In the genomic region with DNA sequence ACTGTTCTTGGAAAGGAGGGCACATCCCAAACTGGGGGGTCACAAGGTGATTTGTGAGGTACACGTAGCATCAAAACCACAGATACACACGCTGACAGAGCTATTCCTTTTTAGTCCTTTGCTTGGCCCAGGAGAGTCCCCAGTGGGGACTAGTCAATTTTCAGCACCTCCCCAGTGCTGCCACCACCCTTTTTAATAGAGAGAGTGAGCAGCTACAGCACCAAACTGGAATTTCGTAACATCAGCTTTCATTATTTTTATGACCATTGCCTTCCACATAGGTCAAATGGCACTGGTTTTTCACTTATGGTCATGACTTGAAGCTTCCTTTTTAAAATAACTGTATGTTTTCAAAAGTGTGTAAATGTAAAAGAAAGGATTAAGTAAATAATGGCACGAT, we compare ENCODE assay signal across 24 cellular contexts.
A peak's percentile ranks its signal among the peaks of the same experiment; 100 is the strongest.
DNase-seq lines count a peak whose midpoint lies in the region; ATAC-seq and TF ChIP-seq lines count a peak whose summit lies in the region.
"Had no signal": no experiment of that assay in that cellular context is flagged by ENCODE, and none has a peak within 500 bp of the region (broad histone marks: within the 10 kb centered on the region; RNA-seq: fewer than 3 reads in every experiment).

No MANE protein-coding gene starts in this region.

- H3K36me3 Mint-ChIP-seq in neural progenitor cell = no peaks in the 10 kb centered on the region

- no TSS peak for BruUV-seq in PC-9 (replicated peaks; lab: Mats Ljungman, UMichigan)

- peaks cover 65% of the 10 kb centered on the region for H3K4me1 Mint-ChIP-seq in neural progenitor cell
- H3K4me1 Mint-ChIP-seq: B cell; central memory CD8-positive, alpha-beta T cell had no signal

- H3F3A ChIP-seq in PC-9 (ENCODE audit: insufficient read depth, low read depth) (peaks cover 65% of the 10 kb centered on the region), neural progenitor cell (ENCODE audit: low read depth) (peaks cover 14% of the 10 kb centered on the region)

- H3K79me2 ChIP-seq in PC-9 (ENCODE audit: low read depth) (0 out of 2 replicates have a peak, but pooled peaks cover 9% of the 10 kb centered on the region), neural progenitor cell (ENCODE audit: low read depth) (no peaks in the 10 kb centered on the region)

- H3K27me3 ChIP-seq in PC-9 (ENCODE audit: insufficient read depth, low read depth) (no peaks in the 10 kb centered on the region), tibial artery (peaks cover 0 to 2% of the 10 kb centered on the region in 2 donors), neural progenitor cell (peaks cover 14% of the 10 kb centered on the region)

- H4K20me1 ChIP-seq in PC-9 (ENCODE audit: insufficient read depth) (no peaks in the 10 kb centered on the region), neural progenitor cell (ENCODE audit: low read depth) (no peaks in the 10 kb centered on the region)

- H3K4me2 ChIP-seq in PC-9 (peak overlapping the region; percentile 76), neural progenitor cell (no peak overlapping the region)

- H3K27ac ChIP-seq in PC-9 (peak overlapping the region; percentile 87), tibial artery (peak overlapping the region; percentile 75 to 85), neural progenitor cell (no peak overlapping the region)
- H3K27ac ChIP-seq: HL-60 had no signal

- DNase-seq in H4 (ENCODE audit: low spot score) = peak; percentile 26
- DNase-seq in PC-9 = peak in 1 of 2 experiments; percentile 75
- peak; percentile 56 to 72 for DNase-seq in foreskin fibroblast
- peak in 1 of 2 donors; percentile 79 for DNase-seq in tibial artery
- DNase-seq in T-helper 1 cell = no peak
- DNase-seq in neural progenitor cell (ENCODE audit: low spot score) = no peak
- DNase-seq: activated CD4-positive, alpha-beta T cell treated with anti-CD3 and anti-CD28 coated beads for 48 hours; activated CD8-positive, alpha-beta memory T cell treated with anti-CD3 and anti-CD28 coated beads, Interleukin-2, amount 50 U/mL, for 4 hours; activated effector memory CD4-positive, alpha-beta T cell treated with anti-CD3 and anti-CD28 coated beads, Interleukin-2, amount 50 U/mL, for 16 hours; amniotic stem cell; effector CD8-positive, alpha-beta T cell; heart right ventricle; NCI-H1048; NCI-H2081 treated with DMSO at 0.1 percent for 48 hours; NCI-H510A; nephron progenitor cell; stimulated activated CD4-positive, alpha-beta T cell treated with anti-CD3 and anti-CD28 coated beads, Interleukin-4, amount 100 ng/mL, for 4 hours; T1000 had no signal

- no peak for ATAC-seq in GM18868 (IDR thresholded peaks at IDR 0.05; ENCODE audit: unreplicated experiment)
- no peak for ATAC-seq in GM19397 (IDR thresholded peaks at IDR 0.05; ENCODE audit: unreplicated experiment)
- ATAC-seq: heart right ventricle had no signal

- H2AFZ ChIP-seq in PC-9 (no peak overlapping the region), neural progenitor cell (replicated peaks) (no peak overlapping the region)

- H3K4me3 ChIP-seq in PC-9 (peak overlapping the region; percentile 35; the same call in 1 of the 2 replicates), foreskin fibroblast (ENCODE audit: low read depth in 1 of 2, low read length in 2 of 2) (no peak overlapping the region), tibial artery (peak overlapping the region; percentile 23 to 35), neural progenitor cell (no peak overlapping the region)
- H3K4me3 ChIP-seq: heart right ventricle had no signal

- H3K9me2 ChIP-seq in PC-9 (ENCODE audit: insufficient read depth) = no peaks in the 10 kb centered on the region

- H3K9me3 ChIP-seq in PC-9 (ENCODE audit: insufficient read depth, low read depth) = no peaks in the 10 kb centered on the region
- no peaks in the 10 kb centered on the region for H3K9me3 ChIP-seq in tibial artery
- no peaks in the 10 kb centered on the region for H3K9me3 ChIP-seq in neural progenitor cell (ENCODE audit: low read depth)
- H3K9me3 ChIP-seq: heart right ventricle had no signal

- POLR2A ChIA-PET in PC-9 (lab: Charles Lee; ENCODE audit: unreplicated experiment) = interaction anchor here (0.5 kb wide), 1 partner anchor 436 kb away, joined by 4 read pairs; no protein-coding TSS in a partner anchor

- peaks cover 91% of the 10 kb centered on the region for H3K4me1 ChIP-seq in PC-9 (replicated peaks; ENCODE audit: insufficient read depth)
- peaks cover 0 to 74% (median 50%) of the 10 kb centered on the region in 4 donors for H3K4me1 ChIP-seq in tibial artery
- H3K4me1 ChIP-seq in neural progenitor cell = peaks cover 22% of the 10 kb centered on the region

- H3K9me3 Mint-ChIP-seq in neural progenitor cell = no peaks in the 10 kb centered on the region
- H3K9me3 Mint-ChIP-seq: central memory CD8-positive, alpha-beta T cell had no signal

- no peak overlapping the region for H3K4me3 Mint-ChIP-seq in neural progenitor cell
- H3K4me3 Mint-ChIP-seq: B cell; central memory CD8-positive, alpha-beta T cell; nephron progenitor cell had no signal

- intact Hi-C loops in PC-9 (cut with micrococcal nuclease; ENCODE audit: unreplicated experiment) (loop anchor here (2.0 kb wide), 2 partner anchors 46 kb away; no protein-coding TSS in a partner anchor), tibial artery (cut with DNase I; ENCODE audit: low total_unique reads) (no loop called here)

- H3K27me3 Mint-ChIP-seq in neural progenitor cell (ENCODE audit: insufficient read depth, low read depth) = peaks cover 14% of the 10 kb centered on the region

- H3K9ac ChIP-seq in neural progenitor cell = no peak overlapping the region

- TF ChIP-seq CTCF in PC-9 (conservative IDR thresholded peaks at IDR 0.05) (no peak), foreskin fibroblast (IDR thresholded peaks at IDR 0.05; ENCODE audit: low read depth, low read length) (no peak), tibial artery (IDR thresholded peaks at IDR 0.05) (peak; percentile 8 to 20), neural progenitor cell (IDR thresholded peaks at IDR 0.05) (no peak)

- H3K36me3 ChIP-seq in PC-9 (ENCODE audit: low read depth) (no peaks in the 10 kb centered on the region), tibial artery (no peaks in the 10 kb centered on the region), neural progenitor cell (no peaks in the 10 kb centered on the region)
- H3K36me3 ChIP-seq: heart right ventricle had no signal

- no peak overlapping the region for H3K27ac Mint-ChIP-seq in neural progenitor cell
- H3K27ac Mint-ChIP-seq: B cell, nephron progenitor cell, progenitor cell of endocrine pancreas had no signal

- CTCF ChIA-PET in PC-9 (lab: Charles Lee) = interaction anchor here (1.0 kb wide), 1 partner anchor 47 kb away, joined by 8 read pairs; no protein-coding TSS in a partner anchor

Comparison
In these comparisons a context has a peak if more than half of its experiments do, and no peak if none do; other contexts are left out.
1. DNase-seq: peak in H4 (single experiment) and foreskin fibroblast (2 of 2); none in T-helper 1 cell (0 of 5) and neural progenitor cell (single experiment).
2. H3K4me3 ChIP-seq: peak in PC-9 (single experiment) and tibial artery (2 of 2); none in foreskin fibroblast (0 of 2) and neural progenitor cell (single experiment).
3. CTCF ChIP-seq: peak in tibial artery (2 of 2); none in PC-9 (single experiment), foreskin fibroblast (single experiment) and neural progenitor cell (single experiment).